Comparison of ENCODE assay signal across 29 cellular contexts in genomic region chr6:36040958-36041357, GRCh38. TPM values are rescaled to one million over a fixed set of nuclear protein-coding genes. Genes with fewer than 3 reads are reported as not detected.
"Had no signal": no experiment of that assay in that cellular context is flagged by ENCODE, and none has a peak within 500 bp of the region (broad histone marks: within the 10 kb centered on the region; RNA-seq: fewer than 3 reads in every experiment).

No MANE protein-coding gene starts in this region.

- H3K4me3 ChIP-seq: esophagus muscularis mucosa, heart right ventricle, ovary, prostate gland, skin epidermis, testis, transverse colon had no signal

- H3K27ac ChIP-seq: esophagus muscularis mucosa, heart right ventricle, ovary, prostate gland, skin epidermis, testis, transverse colon had no signal

- H3K4me3 Mint-ChIP-seq: activated T-helper 1 cell treated with anti-CD3 and anti-CD28 coated beads, Interleukin-12 subunit alpha, Interleukin-12 subunit beta, Interleukin-2, Interleukin-4 antibody, amounts not matched to agents 30 ng/mL and 10 ng/mL and 1 ng/mL, durations not matched to agents 14 hours and 24 hours and 36 hours; endodermal cell; nephron progenitor cell had no signal

- H3K36me3 ChIP-seq: esophagus muscularis mucosa, heart right ventricle, ovary, prostate gland, transverse colon had no signal

- H3K9me3 Mint-ChIP-seq: activated T-helper 1 cell treated with anti-CD3 and anti-CD28 coated beads, Interleukin-12 subunit alpha, Interleukin-12 subunit beta, Interleukin-2, Interleukin-4 antibody, amounts not matched to agents 30 ng/mL and 10 ng/mL and 1 ng/mL, durations not matched to agents 14 hours and 24 hours and 36 hours; endodermal cell had no signal

- H3K27ac Mint-ChIP-seq: activated T-helper 1 cell treated with anti-CD3 and anti-CD28 coated beads, Interleukin-12 subunit alpha, Interleukin-12 subunit beta, Interleukin-2, Interleukin-4 antibody, amounts not matched to agents 30 ng/mL and 10 ng/mL and 1 ng/mL, durations not matched to agents 14 hours and 24 hours and 36 hours; endodermal cell; nephron progenitor cell had no signal

- H3K9me3 ChIP-seq: esophagus muscularis mucosa, heart right ventricle, ovary, prostate gland, testis, transverse colon had no signal

- ATAC-seq: heart right ventricle; sciatic nerve; stimulated activated naive CD8-positive, alpha-beta T cell treated with anti-CD3 and anti-CD28 coated beads, Interleukin-15, Interleukin-2, amounts not matched to agents 100 U/mL and 50 U/mL, for 24 hours had no signal

- DNase-seq: activated CD4-positive, alpha-beta T cell treated with anti-CD3 and anti-CD28 coated beads for 4 hours; activated CD4-positive, alpha-beta T cell treated with anti-CD3 and anti-CD28 coated beads, Interleukin-2, amount 50 U/mL, for 4 hours; activated gamma-delta T cell; activated naive CD4-positive, alpha-beta T cell treated with anti-CD3 and anti-CD28 coated beads, Interleukin-2, amount 50 U/mL, for 16 hours; activated T-cell treated with anti-CD3 and anti-CD28 coated beads for 4 hours; anterior cingulate cortex; cortex of kidney; endodermal cell; foreskin melanocyte; heart right ventricle; mammary epithelial cell; midbrain; nephron progenitor cell; ovary; retina; stimulated activated CD4-positive, alpha-beta T cell treated with anti-CD3 and anti-CD28 coated beads, Interleukin-12 subunit alpha, Interleukin-12 subunit beta, amount 100 ng/mL, for 4 hours; stimulated activated CD4-positive, alpha-beta T cell treated with anti-CD3 and anti-CD28 coated beads, Interleukin-4, amount 100 ng/mL, for 1 hour; stimulated activated naive CD8-positive, alpha-beta T cell treated with anti-CD3 and anti-CD28 coated beads, Interleukin-15, Interleukin-2, amounts not matched to agents 100 U/mL and 50 U/mL, for 24 hours; T-helper 1 cell; testis; transverse colon had no signal

- H3K27me3 ChIP-seq: esophagus muscularis mucosa, heart right ventricle, ovary, testis, transverse colon had no signal

- FAIRE-seq: bronchial epithelial cell, islet of Langerhans had no signal

- H3K4me1 ChIP-seq: prostate gland had no signal

RNA-seq across cellular contexts. Expression of gene SLC26A8, which starts 16.5 kb away (rescaled TPM):
- total RNA-seq: activated T-helper 1 cell treated with anti-CD3 and anti-CD28 coated beads, Interleukin-12 subunit alpha, Interleukin-12 subunit beta, Interleukin-2, Interleukin-4 antibody, amounts not matched to agents 30 ng/mL and 10 ng/mL and 1 ng/mL, durations not matched to agents 14 hours and 24 hours and 36 hours; bronchial epithelial cell; endodermal cell; glomerular endothelial cell had no signal
